ENCODE assay signal across 23 cellular contexts in genomic region chr7:13901577-13901976, GRCh38.
"Had no signal": no experiment of that assay in that cellular context is flagged by ENCODE, and none has a peak within 500 bp of the region (broad histone marks: within the 10 kb centered on the region; RNA-seq: fewer than 3 reads in every experiment).

No MANE protein-coding gene starts in this region.

- H3K27ac Mint-ChIP-seq: immature natural killer cell; mesothelial cell of epicardium; naive B cell; naive thymus-derived CD8-positive, alpha-beta T cell had no signal

- H3K27me3 Mint-ChIP-seq: naive B cell; naive thymus-derived CD8-positive, alpha-beta T cell had no signal

- H3K36me3 Mint-ChIP-seq: immature natural killer cell; naive B cell; naive thymus-derived CD8-positive, alpha-beta T cell had no signal

- H3K4me3 Mint-ChIP-seq: immature natural killer cell; mesothelial cell of epicardium; naive B cell; naive thymus-derived CD8-positive, alpha-beta T cell had no signal

- H3K4me1 Mint-ChIP-seq: naive B cell had no signal

- DNase-seq: dermis blood vessel endothelial cell; dorsolateral prefrontal cortex; effector CD4-positive, alpha-beta T cell; effector memory CD4-positive, alpha-beta T cell; esophagus squamous epithelium; foreskin fibroblast; heart left ventricle; hypothalamus; immature natural killer cell; left cardiac atrium; left ventricle myocardium superior; lower lobe of right lung; mesenchymal stem cell; mucosa of descending colon; naive B cell; naive thymus-derived CD8-positive, alpha-beta T cell had no signal

- FAIRE-seq: colon, endothelial cell of umbilical vein, frontal cortex, keratinocyte had no signal

- ATAC-seq: gastroesophageal sphincter; heart left ventricle; left cardiac atrium; left lung; left ventricle myocardium superior; lower lobe of right lung; mucosa of descending colon; naive thymus-derived CD8-positive, alpha-beta T cell had no signal

- H3K9me3 Mint-ChIP-seq: immature natural killer cell; mesothelial cell of epicardium; naive thymus-derived CD8-positive, alpha-beta T cell had no signal
